In genomic region chr19:10416380-10417257, GRCh38 we compare ENCODE assay signal across 1 cellular context.
A peak's percentile ranks its signal among the peaks of the same experiment; 100 is the strongest.
TF ChIP-seq lines count a peak whose summit lies in the region.

No MANE protein-coding gene starts in this region.

TF ChIP-seq in Ishikawa, 13 proteins besides CTCF, POLR2A, EP300 and RAD21 (continued from another document):
- TF ChIP-seq FOXM1 (IDR thresholded peaks at IDR 0.05; ENCODE audit: borderline replicate concordance, low read depth) (no peak), TEAD4 (IDR thresholded peaks at IDR 0.05) (no peak; the same call in none of the 2 replicates), YY1 (IDR thresholded peaks at IDR 0.05; ENCODE audit: low read depth) (peak; percentile 70), USF1 (IDR thresholded peaks at IDR 0.05) (peak; percentile 76)
